Comparison of ENCODE assay signal across 8 cellular contexts in the genomic region with DNA sequence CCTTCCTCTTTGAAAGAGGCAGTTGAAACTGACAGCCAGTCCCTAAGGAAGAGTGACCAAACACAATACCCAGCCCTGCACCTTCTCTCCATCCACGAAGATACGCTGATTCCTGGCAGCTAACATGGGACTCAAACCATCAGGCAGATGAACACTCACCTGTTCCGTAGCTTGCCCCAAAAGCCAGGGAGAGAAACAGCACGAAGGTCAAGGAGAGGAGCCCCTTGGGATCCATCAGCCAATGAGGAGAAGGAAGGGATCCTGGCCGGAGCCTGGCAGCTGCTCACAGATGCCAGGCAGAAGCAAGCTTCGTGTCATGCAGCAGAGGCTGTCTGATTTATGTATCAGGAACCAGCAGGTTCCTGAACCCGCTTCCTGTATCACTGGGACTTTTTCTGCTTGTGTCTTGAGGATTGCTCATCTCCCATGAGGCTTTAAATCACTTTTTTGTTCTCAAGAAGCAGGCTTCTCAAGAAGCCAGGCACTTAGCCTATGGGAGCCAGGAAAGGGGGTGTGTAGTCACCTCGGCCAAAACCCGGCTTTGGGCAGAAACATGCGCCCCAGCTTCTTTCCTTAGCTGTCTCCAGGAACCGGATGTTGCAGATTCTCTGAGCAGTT. TPM values are rescaled to one million over a fixed set of nuclear protein-coding genes. Genes with fewer than 3 reads are reported as not detected.
DNase-seq lines count a peak whose midpoint lies in the region; ATAC-seq and TF ChIP-seq lines count a peak whose summit lies in the region.

A gene with protein sequence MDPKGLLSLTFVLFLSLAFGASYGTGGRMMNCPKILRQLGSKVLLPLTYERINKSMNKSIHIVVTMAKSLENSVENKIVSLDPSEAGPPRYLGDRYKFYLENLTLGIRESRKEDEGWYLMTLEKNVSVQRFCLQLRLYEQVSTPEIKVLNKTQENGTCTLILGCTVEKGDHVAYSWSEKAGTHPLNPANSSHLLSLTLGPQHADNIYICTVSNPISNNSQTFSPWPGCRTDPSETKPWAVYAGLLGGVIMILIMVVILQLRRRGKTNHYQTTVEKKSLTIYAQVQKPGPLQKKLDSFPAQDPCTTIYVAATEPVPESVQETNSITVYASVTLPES (minus strand): TSS at position 334 of the 618 bp plus-strand sequence. CDS start 99 bp downstream, at position 235.

- H3K4me3 Mint-ChIP-seq in chondrocyte (ENCODE audit: unreplicated experiment), result no peak within 1 kb of the TSS

- H3K4me1 ChIP-seq in duodenal mucosa (ENCODE audit: control insufficient read depth in 1 of 2, insufficient read depth in 2 of 2, low read length in 2 of 2), result peaks cover 0 to 2% of the 10 kb centered on the region in 2 donors

- H3K9ac ChIP-seq in duodenal mucosa (ENCODE audit: low read depth in 1 of 2, low read length in 2 of 2), result peak within 1 kb of the TSS; percentile 31 to 58

- no peaks in the 10 kb centered on the region for H3K36me3 Mint-ChIP-seq in chondrocyte (ENCODE audit: low read depth)

- H3K4me3 ChIP-seq in NB4 (ENCODE audit: low read depth, low read length) (no peak within 1 kb of the TSS), duodenal mucosa (ENCODE audit: low read depth in 1 of 2, low read length in 2 of 2) (peak within 1 kb of the TSS; percentile 55 to 68), dorsolateral prefrontal cortex (no peak within 1 kb of the TSS)

- no peaks in the 10 kb centered on the region for H3K9me3 ChIP-seq in duodenal mucosa (ENCODE audit: control insufficient read depth in 1 of 2, low read length in 2 of 2)

- peak; percentile 43 for ATAC-seq in GM21447 (IDR thresholded peaks at IDR 0.05; ENCODE audit: unreplicated experiment)

- intact Hi-C loops in dorsolateral prefrontal cortex (cut with DNase I), result no loop called here

- no peaks in the 10 kb centered on the region for H3K36me3 ChIP-seq in duodenal mucosa (ENCODE audit: control insufficient read depth in 1 of 2, insufficient read depth in 2 of 2, low read length in 2 of 2)

- peak; percentile 53 for DNase-seq in NB4 (ENCODE audit: low read depth)
- DNase-seq in chondrocyte (ENCODE audit: low spot score), result no peak
- DNase-seq in dorsolateral prefrontal cortex, result no peak
- DNase-seq in NCI-H524 (lab: John Stamatoyannopoulos, UW), result no peak
- DNase-seq in COLO829 (ENCODE audit: low spot score), result no peak

- H3K9me3 Mint-ChIP-seq in chondrocyte (ENCODE audit: low read depth), result no peaks in the 10 kb centered on the region

- no peak within 1 kb of the TSS for H3K27ac ChIP-seq in duodenal mucosa (ENCODE audit: low read depth, low read length)
- no peak within 1 kb of the TSS for H3K27ac ChIP-seq in dorsolateral prefrontal cortex

- H3K27me3 Mint-ChIP-seq in chondrocyte (ENCODE audit: low read depth), result peaks cover 15% of the 10 kb centered on the region

- TF ChIP-seq CTCF in NB4 (IDR thresholded peaks at IDR 0.05; ENCODE audit: low read depth, low read length) (no peak), chondrocyte (IDR thresholded peaks at IDR 0.05) (no peak), dorsolateral prefrontal cortex (IDR thresholded peaks at IDR 0.05 in 54 of 56, conservative IDR thresholded peaks at IDR 0.05 in 2 of 56; ENCODE audit: low read depth in 1 of 56, partially characterized antibody in 56 of 56) (no peak)

- no peaks in the 10 kb centered on the region for H3K4me1 Mint-ChIP-seq in chondrocyte (ENCODE audit: low read depth)

- TF ChIP-seq POLR2A in GM10847 (IDR thresholded peaks at IDR 0.05; ENCODE audit: extremely low read depth, insufficient read length) (peak; percentile 87), NB4 (IDR thresholded peaks at IDR 0.05; ENCODE audit: extremely low read depth, insufficient read length) (no peak)

- H3K27ac Mint-ChIP-seq in chondrocyte (ENCODE audit: unreplicated experiment), result no peak within 1 kb of the TSS

- H3K27me3 ChIP-seq in duodenal mucosa (ENCODE audit: control insufficient read depth in 1 of 2, insufficient read depth in 2 of 2, low read length in 2 of 2), result no peaks in the 10 kb centered on the region
- peaks cover 0 to 10% (median 0%) of the 10 kb centered on the region in 45 donors for H3K27me3 ChIP-seq in dorsolateral prefrontal cortex

RNA-seq across cellular contexts. Expression of the gene that starts here (rescaled TPM):
- not detected in 3 replicates for total RNA-seq in chondrocyte
- total RNA-seq in dorsolateral prefrontal cortex, result under 1 TPM in 11 of 120 experiments, not detected in 109; 0.11 to 0.50 (median 0.24) TPM

Comparison
In these comparisons a context has a peak if more than half of its experiments do, and no peak if none do; other contexts are left out.
1. H3K4me3 ChIP-seq: peak in duodenal mucosa (2 of 2); none in NB4 (single experiment) and dorsolateral prefrontal cortex (0 of 59).